In the genomic region with DNA sequence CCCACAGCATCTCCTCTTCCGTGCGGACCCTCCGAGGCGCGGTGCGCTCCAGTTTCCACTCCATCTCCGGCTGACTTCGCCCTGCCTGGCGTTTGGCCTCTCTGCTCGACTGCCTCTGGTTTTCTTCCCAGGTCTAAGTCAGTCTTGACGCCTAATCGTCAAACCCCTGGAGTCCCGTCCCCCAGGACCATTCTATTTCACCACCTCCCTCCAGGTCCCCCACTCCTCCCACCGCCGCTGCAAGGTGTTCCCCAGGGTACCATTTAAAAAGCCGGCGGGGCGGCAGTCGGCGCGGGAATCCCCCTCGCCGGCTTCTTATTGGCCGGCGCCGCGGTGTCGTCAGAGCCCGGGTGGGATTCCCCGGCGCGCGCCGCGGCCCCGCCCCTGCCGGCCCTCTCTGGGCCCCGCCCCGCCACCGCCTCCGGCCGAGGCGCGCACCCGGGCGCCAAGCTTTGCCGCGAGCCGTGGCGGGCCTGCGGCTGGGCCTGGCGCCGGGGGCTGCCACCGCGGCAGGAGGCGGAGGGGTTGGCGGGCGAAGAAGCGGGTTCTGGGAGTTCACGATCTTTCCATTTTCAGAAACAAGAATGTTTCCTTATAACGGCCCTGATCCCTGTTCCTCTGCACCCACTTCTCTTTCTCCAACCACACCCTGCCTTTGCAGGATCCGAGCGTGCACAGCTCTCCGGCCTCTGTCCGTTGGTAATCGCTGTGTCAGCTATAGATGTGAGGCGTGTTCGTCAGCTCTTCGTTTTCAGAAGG, we compare ENCODE assay signal across 1 cellular context.
TF ChIP-seq lines count a peak whose summit lies in the region.

A gene with protein sequence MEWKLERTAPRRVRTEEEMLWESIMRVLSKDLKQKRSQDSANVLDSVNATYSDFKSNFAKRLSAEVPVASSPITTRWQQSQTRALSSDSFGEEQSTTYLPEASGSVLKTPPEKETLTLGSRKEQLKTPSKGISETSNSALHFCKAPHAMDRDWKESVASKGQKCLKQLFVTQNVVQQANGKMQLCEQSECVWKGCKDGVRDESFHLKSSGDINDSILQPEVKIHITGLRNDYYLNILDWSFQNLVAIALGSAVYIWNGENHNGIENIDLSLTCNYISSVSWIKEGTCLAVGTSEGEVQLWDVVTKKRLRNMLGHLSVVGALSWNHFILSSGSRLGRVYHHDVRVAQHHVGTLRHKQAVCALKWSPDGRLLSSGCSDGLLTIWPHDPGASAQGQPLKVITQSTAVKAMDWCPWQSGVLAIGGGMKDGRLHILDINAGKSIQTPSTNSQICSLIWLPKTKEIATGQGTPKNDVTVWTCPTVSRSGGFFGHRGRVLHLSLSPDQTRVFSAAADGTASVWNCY (minus strand): TSS at position 241 of the 759 bp plus-strand sequence. CDS start 177 bp downstream, at position 64.

TF ChIP-seq in HepG2, 621 proteins besides CTCF, POLR2A, EP300 and RAD21 (continued from another document):
- TF ChIP-seq, protein P1, sequence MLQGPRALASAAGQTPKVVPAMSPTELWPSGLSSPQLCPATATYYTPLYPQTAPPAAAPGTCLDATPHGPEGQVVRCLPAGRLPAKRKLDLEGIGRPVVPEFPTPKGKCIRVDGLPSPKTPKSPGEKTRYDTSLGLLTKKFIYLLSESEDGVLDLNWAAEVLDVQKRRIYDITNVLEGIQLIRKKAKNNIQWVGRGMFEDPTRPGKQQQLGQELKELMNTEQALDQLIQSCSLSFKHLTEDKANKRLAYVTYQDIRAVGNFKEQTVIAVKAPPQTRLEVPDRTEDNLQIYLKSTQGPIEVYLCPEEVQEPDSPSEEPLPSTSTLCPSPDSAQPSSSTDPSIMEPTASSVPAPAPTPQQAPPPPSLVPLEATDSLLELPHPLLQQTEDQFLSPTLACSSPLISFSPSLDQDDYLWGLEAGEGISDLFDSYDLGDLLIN (CRISPR knock-in tag; IDR thresholded peaks at IDR 0.05; ENCODE audit: borderline replicate concordance) = no peak
- TF ChIP-seq, protein P2, sequence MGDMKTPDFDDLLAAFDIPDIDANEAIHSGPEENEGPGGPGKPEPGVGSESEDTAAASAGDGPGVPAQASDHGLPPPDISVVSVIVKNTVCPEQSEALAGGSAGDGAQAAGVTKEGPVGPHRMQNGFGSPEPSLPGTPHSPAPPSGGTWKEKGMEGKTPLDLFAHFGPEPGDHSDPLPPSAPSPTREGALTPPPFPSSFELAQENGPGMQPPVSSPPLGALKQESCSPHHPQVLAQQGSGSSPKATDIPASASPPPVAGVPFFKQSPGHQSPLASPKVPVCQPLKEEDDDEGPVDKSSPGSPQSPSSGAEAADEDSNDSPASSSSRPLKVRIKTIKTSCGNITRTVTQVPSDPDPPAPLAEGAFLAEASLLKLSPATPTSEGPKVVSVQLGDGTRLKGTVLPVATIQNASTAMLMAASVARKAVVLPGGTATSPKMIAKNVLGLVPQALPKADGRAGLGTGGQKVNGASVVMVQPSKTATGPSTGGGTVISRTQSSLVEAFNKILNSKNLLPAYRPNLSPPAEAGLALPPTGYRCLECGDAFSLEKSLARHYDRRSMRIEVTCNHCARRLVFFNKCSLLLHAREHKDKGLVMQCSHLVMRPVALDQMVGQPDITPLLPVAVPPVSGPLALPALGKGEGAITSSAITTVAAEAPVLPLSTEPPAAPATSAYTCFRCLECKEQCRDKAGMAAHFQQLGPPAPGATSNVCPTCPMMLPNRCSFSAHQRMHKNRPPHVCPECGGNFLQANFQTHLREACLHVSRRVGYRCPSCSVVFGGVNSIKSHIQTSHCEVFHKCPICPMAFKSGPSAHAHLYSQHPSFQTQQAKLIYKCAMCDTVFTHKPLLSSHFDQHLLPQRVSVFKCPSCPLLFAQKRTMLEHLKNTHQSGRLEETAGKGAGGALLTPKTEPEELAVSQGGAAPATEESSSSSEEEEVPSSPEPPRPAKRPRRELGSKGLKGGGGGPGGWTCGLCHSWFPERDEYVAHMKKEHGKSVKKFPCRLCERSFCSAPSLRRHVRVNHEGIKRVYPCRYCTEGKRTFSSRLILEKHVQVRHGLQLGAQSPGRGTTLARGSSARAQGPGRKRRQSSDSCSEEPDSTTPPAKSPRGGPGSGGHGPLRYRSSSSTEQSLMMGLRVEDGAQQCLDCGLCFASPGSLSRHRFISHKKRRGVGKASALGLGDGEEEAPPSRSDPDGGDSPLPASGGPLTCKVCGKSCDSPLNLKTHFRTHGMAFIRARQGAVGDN (CRISPR knock-in tag; IDR thresholded peaks at IDR 0.05) = peak; percentile 63
- TF ChIP-seq KMT2A (CRISPR knock-in tag; IDR thresholded peaks at IDR 0.05) (no peak), POLR2AphosphoS2 (IDR thresholded peaks at IDR 0.05; ENCODE audit: low read depth, low read length) (no peak), PTBP1 (IDR thresholded peaks at IDR 0.05; ENCODE audit: low read depth, low read length, poor library complexity, severe bottlenecking) (no peak), MLLT10 (CRISPR knock-in tag; IDR thresholded peaks at IDR 0.05) (no peak), ZFP62 (CRISPR knock-in tag; IDR thresholded peaks at IDR 0.05) (no peak), ZNF121 (CRISPR knock-in tag; IDR thresholded peaks at IDR 0.05) (no peak), PCBP1 (IDR thresholded peaks at IDR 0.05; ENCODE audit: borderline replicate concordance, low read depth, low read length) (no peak), ZNF550 (CRISPR knock-in tag; IDR thresholded peaks at IDR 0.05; ENCODE audit: borderline replicate concordance) (no peak), AHR (CRISPR knock-in tag; IDR thresholded peaks at IDR 0.05) (no peak), CREM (IDR thresholded peaks at IDR 0.05) (no peak), CREM (CRISPR knock-in tag; IDR thresholded peaks at IDR 0.05) (no peak)
- TF ChIP-seq, protein P3, sequence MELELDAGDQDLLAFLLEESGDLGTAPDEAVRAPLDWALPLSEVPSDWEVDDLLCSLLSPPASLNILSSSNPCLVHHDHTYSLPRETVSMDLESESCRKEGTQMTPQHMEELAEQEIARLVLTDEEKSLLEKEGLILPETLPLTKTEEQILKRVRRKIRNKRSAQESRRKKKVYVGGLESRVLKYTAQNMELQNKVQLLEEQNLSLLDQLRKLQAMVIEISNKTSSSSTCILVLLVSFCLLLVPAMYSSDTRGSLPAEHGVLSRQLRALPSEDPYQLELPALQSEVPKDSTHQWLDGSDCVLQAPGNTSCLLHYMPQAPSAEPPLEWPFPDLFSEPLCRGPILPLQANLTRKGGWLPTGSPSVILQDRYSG (CRISPR knock-in tag; IDR thresholded peaks at IDR 0.05) = no peak
- TF ChIP-seq, protein P4, sequence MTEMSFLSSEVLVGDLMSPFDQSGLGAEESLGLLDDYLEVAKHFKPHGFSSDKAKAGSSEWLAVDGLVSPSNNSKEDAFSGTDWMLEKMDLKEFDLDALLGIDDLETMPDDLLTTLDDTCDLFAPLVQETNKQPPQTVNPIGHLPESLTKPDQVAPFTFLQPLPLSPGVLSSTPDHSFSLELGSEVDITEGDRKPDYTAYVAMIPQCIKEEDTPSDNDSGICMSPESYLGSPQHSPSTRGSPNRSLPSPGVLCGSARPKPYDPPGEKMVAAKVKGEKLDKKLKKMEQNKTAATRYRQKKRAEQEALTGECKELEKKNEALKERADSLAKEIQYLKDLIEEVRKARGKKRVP (CRISPR knock-in tag; IDR thresholded peaks at IDR 0.05) = no peak
- TF ChIP-seq, protein P5, sequence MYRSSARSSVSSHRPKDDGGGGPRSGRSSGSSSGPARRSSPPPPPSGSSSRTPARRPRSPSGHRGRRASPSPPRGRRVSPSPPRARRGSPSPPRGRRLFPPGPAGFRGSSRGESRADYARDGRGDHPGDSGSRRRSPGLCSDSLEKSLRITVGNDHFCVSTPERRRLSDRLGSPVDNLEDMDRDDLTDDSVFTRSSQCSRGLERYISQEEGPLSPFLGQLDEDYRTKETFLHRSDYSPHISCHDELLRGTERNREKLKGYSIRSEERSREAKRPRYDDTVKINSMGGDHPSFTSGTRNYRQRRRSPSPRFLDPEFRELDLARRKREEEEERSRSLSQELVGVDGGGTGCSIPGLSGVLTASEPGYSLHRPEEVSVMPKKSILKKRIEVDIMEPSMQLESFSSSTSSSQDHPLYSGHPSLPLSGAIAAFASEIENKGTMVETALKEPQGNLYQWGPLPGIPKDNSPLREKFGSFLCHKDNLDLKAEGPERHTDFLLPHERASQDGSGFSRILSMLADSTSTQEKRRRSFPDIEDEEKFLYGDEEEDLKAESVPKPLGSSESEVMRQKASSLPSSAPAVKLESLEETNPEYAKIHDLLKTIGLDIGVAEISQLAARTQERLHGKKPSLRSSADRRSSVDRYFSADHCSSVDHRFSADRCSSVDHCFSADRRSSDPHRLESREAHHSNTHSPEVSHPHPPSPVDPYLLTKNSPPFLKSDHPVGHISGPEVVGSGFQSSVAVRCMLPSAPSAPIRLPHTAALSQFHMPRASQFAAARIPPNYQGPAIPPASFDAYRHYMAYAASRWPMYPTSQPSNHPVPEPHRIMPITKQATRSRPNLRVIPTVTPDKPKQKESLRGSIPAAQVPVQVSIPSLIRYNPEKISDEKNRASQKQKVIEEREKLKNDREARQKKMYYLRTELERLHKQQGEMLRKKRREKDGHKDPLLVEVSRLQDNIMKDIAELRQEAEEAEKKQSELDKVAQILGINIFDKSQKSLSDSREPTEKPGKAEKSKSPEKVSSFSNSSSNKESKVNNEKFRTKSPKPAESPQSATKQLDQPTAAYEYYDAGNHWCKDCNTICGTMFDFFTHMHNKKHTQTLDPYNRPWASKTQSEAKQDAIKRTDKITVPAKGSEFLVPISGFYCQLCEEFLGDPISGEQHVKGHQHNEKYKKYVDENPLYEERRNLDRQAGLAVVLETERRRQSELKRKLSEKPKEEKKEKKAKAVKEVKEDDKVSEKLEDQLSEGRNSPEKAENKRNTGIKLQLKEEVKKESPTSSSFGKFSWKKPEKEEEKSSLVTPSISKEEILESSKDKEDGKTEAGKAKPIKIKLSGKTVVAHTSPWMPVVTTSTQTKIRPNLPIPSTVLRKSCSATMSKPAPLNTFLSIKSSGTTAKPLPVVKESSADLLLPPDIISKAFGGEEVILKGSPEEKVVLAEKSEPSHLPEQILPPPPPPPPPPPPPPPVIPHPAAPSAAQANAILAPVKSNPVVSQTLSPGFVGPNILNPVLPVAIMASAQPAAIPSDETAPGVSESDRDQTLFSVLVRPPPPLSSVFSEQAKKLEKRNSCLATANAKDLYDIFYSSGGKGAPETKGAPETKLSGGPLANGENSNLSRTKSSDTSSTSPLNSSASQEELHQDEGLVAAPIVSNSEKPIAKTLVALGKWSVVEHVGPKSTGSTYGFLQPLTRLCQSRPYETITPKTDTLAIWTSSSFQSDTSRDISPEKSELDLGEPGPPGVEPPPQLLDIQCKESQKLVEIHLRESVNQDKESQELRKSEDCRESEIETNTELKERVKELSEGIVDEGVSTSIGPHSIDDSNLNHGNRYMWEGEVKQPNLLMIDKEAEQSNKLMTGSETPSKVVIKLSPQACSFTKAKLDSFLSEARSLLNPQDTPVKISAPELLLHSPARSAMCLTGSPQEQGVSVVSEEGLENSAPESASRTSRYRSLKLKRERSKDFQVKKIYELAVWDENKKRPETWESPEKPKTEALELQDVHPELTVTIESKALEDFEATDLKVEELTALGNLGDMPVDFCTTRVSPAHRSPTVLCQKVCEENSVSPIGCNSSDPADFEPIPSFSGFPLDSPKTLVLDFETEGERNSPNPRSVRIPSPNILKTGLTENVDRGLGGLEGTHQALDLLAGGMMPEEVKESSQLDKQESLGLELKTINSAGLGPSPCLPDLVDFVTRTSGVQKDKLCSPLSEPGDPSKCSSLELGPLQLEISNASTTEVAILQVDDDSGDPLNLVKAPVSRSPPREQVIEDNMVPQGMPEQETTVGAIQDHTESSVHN (CRISPR knock-in tag; IDR thresholded peaks at IDR 0.05) = no peak
